ENCODE assay signal across 23 cellular contexts in genomic region chr5:90546216-90546837, GRCh38. TPM values are rescaled to one million over a fixed set of nuclear protein-coding genes. Genes with fewer than 3 reads are reported as not detected.
DNase-seq lines count a peak whose midpoint lies in the region; ATAC-seq and TF ChIP-seq lines count a peak whose summit lies in the region.
"Had no signal": no experiment of that assay in that cellular context is flagged by ENCODE, and none has a peak within 500 bp of the region (broad histone marks: within the 10 kb centered on the region; RNA-seq: fewer than 3 reads in every experiment).

No MANE protein-coding gene starts in this region.

- no peak overlapping the region for H3K4me3 ChIP-seq in SK-N-SH (ENCODE audit: low read depth in 2 of 2, low read length in 1 of 2)
- no peak overlapping the region for H3K4me3 ChIP-seq in PC-3 (ENCODE audit: low read length)
- H3K4me3 ChIP-seq in fibroblast of mammary gland (ENCODE audit: control insufficient read depth, low read depth, low read length): no peak overlapping the region
- H3K4me3 ChIP-seq in neuronal stem cell (ENCODE audit: low read length in 2 of 2): no peak overlapping the region

- TF ChIP-seq CTCF in SK-N-SH (IDR thresholded peaks at IDR 0.05) (no peak), PC-3 (conservative IDR thresholded peaks at IDR 0.05; ENCODE audit: low read depth, low read length) (no peak), fibroblast of mammary gland (conservative IDR thresholded peaks at IDR 0.05; ENCODE audit: control insufficient read depth, insufficient read depth, low read depth, low read length) (no peak)

- H3K79me2 ChIP-seq in SK-N-SH (ENCODE audit: insufficient read depth): no peaks in the 10 kb centered on the region
- no peaks in the 10 kb centered on the region for H3K79me2 ChIP-seq in PC-3 (ENCODE audit: low read length)

- H3K14ac ChIP-seq in neuronal stem cell (ENCODE audit: low read length): no peak overlapping the region

- H3K9me3 ChIP-seq in SK-N-SH (no peaks in the 10 kb centered on the region), PC-3 (ENCODE audit: low read length) (no peaks in the 10 kb centered on the region), neuronal stem cell (replicated peaks in 1 of 2; ENCODE audit: control insufficient read depth in 2 of 2, insufficient read depth in 1 of 2, low read depth in 1 of 2, low read length in 2 of 2) (no peaks in the 10 kb centered on the region)
- H3K9me3 ChIP-seq: Caco-2 had no signal

- TF ChIP-seq RAD21 in SK-N-SH (IDR thresholded peaks at IDR 0.05; ENCODE audit: low read length): no peak

- no peak overlapping the region for H2AFZ ChIP-seq in SK-N-SH (ENCODE audit: low read depth)
- H2AFZ ChIP-seq in PC-3 (ENCODE audit: low read length): no peak overlapping the region
- peak overlapping the region; percentile 32 for H2AFZ ChIP-seq in neuronal stem cell (ENCODE audit: low read length)

- no peak for DNase-seq in SK-N-SH
- DNase-seq in PC-3: no peak
- peak; percentile 18 for DNase-seq in fibroblast of mammary gland (ENCODE audit: low read depth)
- DNase-seq in neuronal stem cell (ENCODE audit: low spot score): no peak
- no peak for DNase-seq in COLO829 (ENCODE audit: low spot score)
- DNase-seq: CD4-positive, CD25-positive, alpha-beta regulatory T cell; NCI-H1105 treated with DMSO at 0.1 percent for 48 hours; NCI-H2081; NCI-H2171; NCI-H524 treated with DMSO at 0.1 percent for 48 hours; OCI-M1; T-cell had no signal

- H3K9me2 ChIP-seq in SK-N-SH (no peaks in the 10 kb centered on the region), PC-3 (replicated peaks; ENCODE audit: low read length) (no peaks in the 10 kb centered on the region)

- no peak overlapping the region for H4K8ac ChIP-seq in neuronal stem cell (ENCODE audit: low read depth, low read length)

- ATAC-seq in SK-N-SH treated with all-trans-retinoic acid at 6 μM for 48 hours (no peak), PC-3 (no peak), GM21515 (IDR thresholded peaks at IDR 0.05; ENCODE audit: unreplicated experiment) (no peak), HG02623 (IDR thresholded peaks at IDR 0.05; ENCODE audit: unreplicated experiment) (no peak)
- ATAC-seq: HCT116, Right ventricle myocardium inferior, T-cell had no signal

- H3K4ac ChIP-seq in neuronal stem cell (ENCODE audit: low read length): no peak overlapping the region

- H2BK15ac ChIP-seq in neuronal stem cell (ENCODE audit: low read length): no peak overlapping the region

- no peaks in the 10 kb centered on the region for H3K79me1 ChIP-seq in neuronal stem cell (ENCODE audit: low read depth, low read length)

- WGBS in SK-N-SH (ENCODE audit: low lambda C conversion rate): 55% methylated on average over 4 of the region's 4 CpGs
- no CpG with 5 or more reads among the region's 4 CpGs for WGBS in neuronal stem cell (ENCODE audit: extremely low coverage in 2 of 2, insufficient read length in 2 of 2, insufficient replicate concordance in 1 of 2), 2 donors

- H3K9ac ChIP-seq in SK-N-SH (no peak overlapping the region), PC-3 (ENCODE audit: low read length) (no peak overlapping the region), neuronal stem cell (ENCODE audit: low read depth, low read length, poor library complexity) (no peak overlapping the region)
- H3K9ac ChIP-seq: KMS-11 had no signal

- H3K23ac ChIP-seq in neuronal stem cell (ENCODE audit: low read depth, low read length, poor library complexity): no peak overlapping the region

- CTCF ChIA-PET in SK-N-SH (lab: Yijun Ruan, JAX): interaction anchor here (0.7 to 1.6 kb wide), 4 partner anchors 16 to 704 kb away, joined by 3 to 6 read pairs (median 4); no protein-coding TSS in a partner anchor
- CTCF ChIA-PET in PC-3 (lab: Charles Lee): no interaction called here

- H3K27me3 ChIP-seq in SK-N-SH (ENCODE audit: insufficient read depth) (no peaks in the 10 kb centered on the region), PC-3 (ENCODE audit: low read length) (no peaks in the 10 kb centered on the region), neuronal stem cell (ENCODE audit: control insufficient read depth in 3 of 3, insufficient read depth in 3 of 3, low read depth in 1 of 3, low read length in 3 of 3) (no peaks in the 10 kb centered on the region)

- H3K36me3 ChIP-seq in SK-N-SH (replicated peaks in 1 of 2; ENCODE audit: control insufficient read depth in 1 of 2, insufficient read depth in 2 of 2, low read length in 1 of 2) (no peaks in the 10 kb centered on the region), PC-3 (ENCODE audit: low read depth, low read length) (no peaks in the 10 kb centered on the region), neuronal stem cell (replicated peaks in 1 of 2; ENCODE audit: control insufficient read depth in 2 of 2, insufficient read depth in 2 of 2, low read length in 2 of 2) (no peaks in the 10 kb centered on the region)

- peaks cover 0 to 2% of the 10 kb centered on the region in 2 experiments; a peak in 2 of 4 replicates for H3K4me1 ChIP-seq in SK-N-SH (ENCODE audit: control insufficient read depth in 1 of 2, insufficient read depth in 2 of 2, low read depth in 1 of 2, low read length in 1 of 2)
- peaks cover 37% of the 10 kb centered on the region for H3K4me1 ChIP-seq in PC-3 (ENCODE audit: insufficient read depth, low read length)
- peaks cover 2 to 32% of the 10 kb centered on the region in 2 donors for H3K4me1 ChIP-seq in neuronal stem cell (ENCODE audit: control insufficient read depth in 2 of 2, insufficient read depth in 1 of 2, low read depth in 1 of 2, low read length in 2 of 2)

- no peak overlapping the region for H2BK120ac ChIP-seq in neuronal stem cell (ENCODE audit: low read depth, low read length)

- no peak overlapping the region for H3K4me2 ChIP-seq in SK-N-SH
- H3K4me2 ChIP-seq in PC-3 (ENCODE audit: low read length): peak overlapping the region; percentile 61; the same call in 1 of the 2 replicates
- H3K4me2 ChIP-seq in neuronal stem cell (ENCODE audit: insufficient read depth, low read length, poor library complexity, severe bottlenecking): no peak overlapping the region
- H3K4me2 ChIP-seq: KMS-11 had no signal

- no peak overlapping the region for H2BK5ac ChIP-seq in neuronal stem cell (ENCODE audit: low read length)

- POLR2A ChIA-PET in SK-N-SH (lab: Yijun Ruan, JAX): no interaction called here
- POLR2A ChIA-PET in PC-3 (lab: Charles Lee; ENCODE audit: unreplicated experiment): interaction anchor here (0.6 kb wide), 2 partner anchors 27 to 1143 kb away, joined by 3 read pairs; no protein-coding TSS in a partner anchor

- no peak overlapping the region for H3K18ac ChIP-seq in neuronal stem cell (ENCODE audit: low read length)

- H3F3A ChIP-seq in SK-N-SH (replicated peaks; ENCODE audit: insufficient read depth): no peaks in the 10 kb centered on the region
- peaks cover 3% of the 10 kb centered on the region for H3F3A ChIP-seq in PC-3 (ENCODE audit: low read length, unreplicated experiment)

- H3K27ac ChIP-seq in SK-N-SH (ENCODE audit: low read depth in 2 of 2, low read length in 1 of 2) (no peak overlapping the region), PC-3 (ENCODE audit: low read length) (0 out of 2 replicates have a peak overlapping the region, but pooled peaks have one; percentile 67), neuronal stem cell (replicated peaks; ENCODE audit: low read length) (no peak overlapping the region)
- H3K27ac ChIP-seq: 22Rv1, HL-60, KMS-11 had no signal

- TF ChIP-seq EP300 in SK-N-SH (IDR thresholded peaks at IDR 0.05; ENCODE audit: borderline replicate concordance in 1 of 2, low read depth in 1 of 2, low read length in 1 of 2): no peak

- H4K20me1 ChIP-seq in SK-N-SH (ENCODE audit: insufficient read depth) (no peaks in the 10 kb centered on the region), PC-3 (ENCODE audit: low read length) (no peaks in the 10 kb centered on the region)

- no TSS peak for BruUV-seq in PC-3 (replicated peaks; lab: Mats Ljungman, UMichigan)

- H4K91ac ChIP-seq in neuronal stem cell (ENCODE audit: low read depth, low read length, poor library complexity): no peak overlapping the region

- H2BK12ac ChIP-seq in neuronal stem cell (ENCODE audit: low read length): no peak overlapping the region

- H2AK5ac ChIP-seq in neuronal stem cell (ENCODE audit: low read depth, low read length): no peak overlapping the region

- intact Hi-C loops in PC-3 (cut with micrococcal nuclease): no loop called here

TF ChIP-seq in SK-N-SH treated with all-trans-retinoic acid at 6 μM for 48 hours, 23 proteins besides CTCF, POLR2A, EP300 and RAD21:
- TF ChIP-seq TCF4 (CRISPR knock-in tag; IDR thresholded peaks at IDR 0.05; ENCODE audit: borderline replicate concordance) (peak; percentile 24; the same call in 1 of the 2 replicates), ZFP3 (CRISPR knock-in tag; IDR thresholded peaks at IDR 0.05) (no peak)

TF ChIP-seq in SK-N-SH, 30 proteins besides CTCF, POLR2A, EP300 and RAD21 (continues in another document):
- TF ChIP-seq MXI1 (IDR thresholded peaks at IDR 0.05; ENCODE audit: low read depth, low read length) (no peak), ZBTB33 (IDR thresholded peaks at IDR 0.05; ENCODE audit: borderline replicate concordance, low read depth) (no peak), NRF1 (IDR thresholded peaks at IDR 0.05; ENCODE audit: low read depth, low read length) (no peak), MEF2A (IDR thresholded peaks at IDR 0.05; ENCODE audit: borderline replicate concordance, low read depth) (no peak)

RNA-seq across cellular contexts. Expression of gene ADGRV1, which starts 12.3 kb away (rescaled TPM):
- 0.23 and 0.49 TPM in 2 replicates for polyA plus RNA-seq in SK-N-SH (2012; rRNA removed)
- polyA plus RNA-seq in SK-N-SH (2012; cell fraction: cytosol; rRNA removed): 0.35 and 0.41 TPM in 2 replicates
- 0.35 and 0.38 TPM in 2 replicates for polyA plus RNA-seq in SK-N-SH (2012; cell fraction: nucleus; rRNA removed)
- total RNA-seq in PC-3 (2014; rRNA removed): 22.7 and 27.2 TPM in 2 replicates
- polyA plus RNA-seq in neuronal stem cell (2013, experiment 1 of 2): 12.6 TPM
- polyA plus RNA-seq in neuronal stem cell (2013, experiment 2 of 2): 12.8 TPM
- total RNA-seq: B cell, G401, Right ventricle myocardium inferior had no signal

RNA-seq across cellular contexts. Expression of gene LYSMD3, which starts 16.9 kb away (rescaled TPM):
- polyA plus RNA-seq in SK-N-SH (2012; rRNA removed): 5.2 and 6.7 TPM in 2 replicates
- 7.4 and 7.5 TPM in 2 replicates for polyA plus RNA-seq in SK-N-SH (2012; cell fraction: cytosol; rRNA removed)
- polyA plus RNA-seq in SK-N-SH (2012; cell fraction: nucleus; rRNA removed): 2.4 and 4.0 TPM in 2 replicates
- total RNA-seq in PC-3 (2014; rRNA removed): 7.9 and 10.0 TPM in 2 replicates
- polyA plus RNA-seq in neuronal stem cell (2013, experiment 1 of 2): 7.0 TPM
- 7.3 TPM for polyA plus RNA-seq in neuronal stem cell (2013, experiment 2 of 2)
